In genomic region chr10:1364151-1364910, GRCh38 we compare ENCODE assay signal across 19 cellular contexts.
A peak's percentile ranks its signal among the peaks of the same experiment; 100 is the strongest.
DNase-seq lines count a peak whose midpoint lies in the region; ATAC-seq, FAIRE-seq and TF ChIP-seq lines count a peak whose summit lies in the region.
"Had no signal": no experiment of that assay in that cellular context is flagged by ENCODE, and none has a peak within 500 bp of the region (broad histone marks: within the 10 kb centered on the region; RNA-seq: fewer than 3 reads in every experiment).

No MANE protein-coding gene starts in this region.

- H3K27me3 Mint-ChIP-seq in activated CD4-positive, alpha-beta memory T cell treated with anti-CD3 and anti-CD28 coated beads, Interleukin-2, amount 10 ng/mL, durations not matched to agents 7 days and 5 days = peaks cover 15% of the 10 kb centered on the region
- H3K27me3 Mint-ChIP-seq in activated CD4-positive, alpha-beta memory T cell treated with anti-CD3 and anti-CD28 coated beads for 36 hours = peaks cover 22% of the 10 kb centered on the region

- POLR2A ChIA-PET in activated CD4-positive, alpha-beta memory T cell treated with anti-CD3 and anti-CD28 coated beads, Interleukin-2, amount 10 ng/mL, durations not matched to agents 7 days and 5 days (lab: Charles Lee) = no interaction called here
- POLR2A ChIA-PET in activated CD4-positive, alpha-beta memory T cell treated with anti-CD3 and anti-CD28 coated beads for 36 hours (lab: Charles Lee) = no interaction called here
- POLR2A ChIA-PET in HEK293T (lab: Yijun Ruan, JAX) = no interaction called here

- no peaks in the 10 kb centered on the region for H3K27me3 ChIP-seq in bronchial epithelial cell (ENCODE audit: control insufficient read depth, insufficient read depth, low read length)
- H3K27me3 ChIP-seq: BLaER1 treated with 17β-estradiol and CSF1 and Interleukin-3, amounts not matched to agents 10 nM and 100 nM had no signal

- ATAC-seq in GM18858 (IDR thresholded peaks at IDR 0.05; ENCODE audit: unreplicated experiment) = no peak
- ATAC-seq in HG03135 (IDR thresholded peaks at IDR 0.05; ENCODE audit: unreplicated experiment) = no peak

- DNase-seq in activated CD4-positive, alpha-beta memory T cell treated with anti-CD3 and anti-CD28 coated beads, Interleukin-2, amount 10 ng/mL, durations not matched to agents 7 days and 5 days = peak; percentile 10
- DNase-seq in activated CD4-positive, alpha-beta memory T cell treated with anti-CD3 and anti-CD28 coated beads for 36 hours = no peak
- peak; percentile 47 for DNase-seq in bronchial epithelial cell (ENCODE audit: low read depth)
- DNase-seq in iPS-NIHi7 (ENCODE audit: extremely low spot score) = peak; percentile 6
- peak; percentile 16 for DNase-seq in stimulated activated CD8-positive, alpha-beta memory T cell treated with anti-CD3 and anti-CD28 coated beads, Interleukin-4, amount 100 ng/mL, for 48 hours
- DNase-seq in HEK293T (ENCODE audit: extremely low spot score) = no peak
- DNase-seq: 8988T, DMS 273 treated with DMSO at 0.1 percent for 48 hours, Karpas-422, NCI-H1930, NCI-H2171, NCI-H446 treated with DMSO at 0.1 percent for 48 hours, NCI-H774, PC-9, Right ventricle myocardium superior had no signal

- H3K4me3 Mint-ChIP-seq in activated CD4-positive, alpha-beta memory T cell treated with anti-CD3 and anti-CD28 coated beads, Interleukin-2, amount 10 ng/mL, durations not matched to agents 7 days and 5 days = no peak overlapping the region
- H3K4me3 Mint-ChIP-seq in activated CD4-positive, alpha-beta memory T cell treated with anti-CD3 and anti-CD28 coated beads for 36 hours = no peak overlapping the region

- H3K4me1 Mint-ChIP-seq in activated CD4-positive, alpha-beta memory T cell treated with anti-CD3 and anti-CD28 coated beads, Interleukin-2, amount 10 ng/mL, durations not matched to agents 7 days and 5 days = peaks cover 6% of the 10 kb centered on the region
- peaks cover 6% of the 10 kb centered on the region for H3K4me1 Mint-ChIP-seq in activated CD4-positive, alpha-beta memory T cell treated with anti-CD3 and anti-CD28 coated beads for 36 hours (ENCODE audit: low read depth)

- H3K36me3 Mint-ChIP-seq in activated CD4-positive, alpha-beta memory T cell treated with anti-CD3 and anti-CD28 coated beads, Interleukin-2, amount 10 ng/mL, durations not matched to agents 7 days and 5 days (ENCODE audit: low read depth) = no peaks in the 10 kb centered on the region
- H3K36me3 Mint-ChIP-seq in activated CD4-positive, alpha-beta memory T cell treated with anti-CD3 and anti-CD28 coated beads for 36 hours = no peaks in the 10 kb centered on the region

- no peaks in the 10 kb centered on the region for H3K36me3 ChIP-seq in bronchial epithelial cell (ENCODE audit: control insufficient read depth, insufficient read depth, low read length)
- H3K36me3 ChIP-seq: BLaER1 treated with 17β-estradiol and CSF1 and Interleukin-3, amounts not matched to agents 10 nM and 100 nM had no signal

- H3K9me3 Mint-ChIP-seq in activated CD4-positive, alpha-beta memory T cell treated with anti-CD3 and anti-CD28 coated beads, Interleukin-2, amount 10 ng/mL, durations not matched to agents 7 days and 5 days = no peaks in the 10 kb centered on the region
- H3K9me3 Mint-ChIP-seq in activated CD4-positive, alpha-beta memory T cell treated with anti-CD3 and anti-CD28 coated beads for 36 hours = no peaks in the 10 kb centered on the region

- intact Hi-C loops in activated CD4-positive, alpha-beta memory T cell treated with anti-CD3 and anti-CD28 coated beads for 36 hours (cut with micrococcal nuclease) = no loop called here

- no peak for FAIRE-seq in bronchial epithelial cell (lab: Jason Lieb, UNC)
- FAIRE-seq: H54 had no signal

- TF ChIP-seq CTCF in bronchial epithelial cell (IDR thresholded peaks at IDR 0.05; ENCODE audit: insufficient read depth, low read length, severe bottlenecking) = no peak

- no peak overlapping the region for H3K4me3 ChIP-seq in bronchial epithelial cell (ENCODE audit: low read depth, low read length)
- H3K4me3 ChIP-seq: BLaER1 treated with 17β-estradiol and CSF1 and Interleukin-3, amounts not matched to agents 10 nM and 100 nM; PC-9 had no signal

- H3K27ac Mint-ChIP-seq in activated CD4-positive, alpha-beta memory T cell treated with anti-CD3 and anti-CD28 coated beads, Interleukin-2, amount 10 ng/mL, durations not matched to agents 7 days and 5 days = no peak overlapping the region
- no peak overlapping the region for H3K27ac Mint-ChIP-seq in activated CD4-positive, alpha-beta memory T cell treated with anti-CD3 and anti-CD28 coated beads for 36 hours

- CTCF ChIA-PET in activated CD4-positive, alpha-beta memory T cell treated with anti-CD3 and anti-CD28 coated beads, Interleukin-2, amount 10 ng/mL, durations not matched to agents 7 days and 5 days (lab: Charles Lee) = no interaction called here
- CTCF ChIA-PET in activated CD4-positive, alpha-beta memory T cell treated with anti-CD3 and anti-CD28 coated beads for 36 hours (lab: Charles Lee) = no interaction called here
- CTCF ChIA-PET in HEK293T (lab: Yijun Ruan, JAX) = no interaction called here

TF ChIP-seq in HEK293T, 16 proteins besides CTCF, POLR2A, EP300 and RAD21:
- no peak for TF ChIP-seq NFRKB (IDR thresholded peaks at IDR 0.05)
- TF ChIP-seq PKNOX1 (IDR thresholded peaks at IDR 0.05) = no peak
- no peak for TF ChIP-seq SP1 (IDR thresholded peaks at IDR 0.05)
TF ChIP-seq in HEK293T: peak in this region for 0.

Comparison
In these comparisons a context has a peak if more than half of its experiments do, and no peak if none do; other contexts are left out.
1. DNase-seq: peak in activated CD4-positive, alpha-beta memory T cell treated with anti-CD3 and anti-CD28 coated beads, Interleukin-2, amount 10 ng/mL, durations not matched to agents 7 days and 5 days (single experiment), bronchial epithelial cell (single experiment), iPS-NIHi7 (single experiment) and stimulated activated CD8-positive, alpha-beta memory T cell treated with anti-CD3 and anti-CD28 coated beads, Interleukin-4, amount 100 ng/mL, for 48 hours (single experiment); none in activated CD4-positive, alpha-beta memory T cell treated with anti-CD3 and anti-CD28 coated beads for 36 hours (single experiment) and HEK293T (single experiment).